In the genomic region with DNA sequence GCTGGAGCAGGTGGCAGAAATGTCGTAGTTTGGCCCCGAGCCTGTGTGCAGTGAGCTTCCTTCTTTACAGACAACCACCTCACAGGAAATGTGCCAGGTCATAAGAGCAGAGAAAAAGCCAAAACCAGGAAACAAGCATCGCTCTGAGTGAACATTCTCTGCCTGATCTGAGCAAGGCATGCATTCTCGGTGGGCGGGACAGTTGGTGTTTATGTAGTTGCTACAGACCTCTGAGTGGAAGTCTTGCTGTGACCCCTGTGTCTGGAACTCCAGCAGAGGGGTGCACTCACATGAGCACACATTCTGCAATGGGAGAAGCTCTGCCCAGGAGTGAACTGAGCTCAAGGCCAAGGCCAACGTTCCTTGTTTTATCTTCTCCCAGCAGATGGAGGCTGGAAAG, we compare ENCODE assay signal across 17 cellular contexts.
DNase-seq lines count a peak whose midpoint lies in the region; ATAC-seq, FAIRE-seq and TF ChIP-seq lines count a peak whose summit lies in the region.
"Had no signal": no experiment of that assay in that cellular context is flagged by ENCODE, and none has a peak within 500 bp of the region (broad histone marks: within the 10 kb centered on the region; RNA-seq: fewer than 3 reads in every experiment).

No MANE protein-coding gene starts in this region.

- no peak overlapping the region for H3K4me3 ChIP-seq in thyroid gland (replicated peaks in 1 of 3)
- H3K4me3 ChIP-seq: esophagus squamous epithelium, GM23338, skin epidermis had no signal

- intact Hi-C loops in thyroid gland (cut with DNase I) = no loop called here

- no peak for TF ChIP-seq POLR2A in thyroid gland (IDR thresholded peaks at IDR 0.05)

- no peaks in the 10 kb centered on the region for H3K27me3 ChIP-seq in thyroid gland

- H3K9me3 Mint-ChIP-seq in stimulated activated naive CD8-positive, alpha-beta T cell treated with anti-CD3 and anti-CD28 coated beads, Interleukin-15, amount 100 ng/mL, for 72 hours = no peaks in the 10 kb centered on the region

- peaks cover 0 to 7% of the 10 kb centered on the region in 2 donors for H3K4me1 ChIP-seq in thyroid gland
- H3K4me1 ChIP-seq: esophagus squamous epithelium, parathyroid adenoma had no signal

- peaks cover 8% of the 10 kb centered on the region for H3K27me3 Mint-ChIP-seq in stimulated activated naive CD8-positive, alpha-beta T cell treated with anti-CD3 and anti-CD28 coated beads, Interleukin-15, amount 100 ng/mL, for 72 hours

- H3K27ac Mint-ChIP-seq in stimulated activated naive CD8-positive, alpha-beta T cell treated with anti-CD3 and anti-CD28 coated beads, Interleukin-15, amount 100 ng/mL, for 72 hours = peak overlapping the region; percentile 27 to 63
- H3K27ac Mint-ChIP-seq: GM23338 had no signal

- no peak for FAIRE-seq in urothelium cell line (lab: Jason Lieb, UNC)

- H3K9me3 ChIP-seq in thyroid gland = no peaks in the 10 kb centered on the region
- H3K9me3 ChIP-seq: esophagus squamous epithelium had no signal

- 34 to 35% methylated on average over 6 of the region's 6 CpGs for WGBS in thyroid gland, 2 donors

- H3K4me3 Mint-ChIP-seq in stimulated activated naive CD8-positive, alpha-beta T cell treated with anti-CD3 and anti-CD28 coated beads, Interleukin-15, amount 100 ng/mL, for 72 hours = peak overlapping the region; percentile 19 to 38
- H3K4me3 Mint-ChIP-seq: GM23338 had no signal

- no peak for TF ChIP-seq CTCF in thyroid gland (IDR thresholded peaks at IDR 0.05)

- H3K4me1 Mint-ChIP-seq in stimulated activated naive CD8-positive, alpha-beta T cell treated with anti-CD3 and anti-CD28 coated beads, Interleukin-15, amount 100 ng/mL, for 72 hours = peaks cover 35% of the 10 kb centered on the region
- H3K4me1 Mint-ChIP-seq: GM23338 had no signal

- DNase-seq in NCI-H2196 (lab: John Stamatoyannopoulos, UW; ENCODE audit: unreplicated experiment) (peak; percentile 4), NCI-H2196 treated with DMSO at 0.1 percent for 48 hours (lab: John Stamatoyannopoulos, UW; ENCODE audit: unreplicated experiment) (no peak), cerebellum (ENCODE audit: low spot score) (peak; percentile 38), thyroid gland (peak; percentile 9 to 11), urothelium cell line (ENCODE audit: low spot score) (no peak)
- peak in 1 of 2 donors; percentile 19 for DNase-seq in stimulated activated naive CD8-positive, alpha-beta T cell treated with anti-CD3 and anti-CD28 coated beads, Interleukin-15, amount 100 ng/mL, for 72 hours
- no peak for DNase-seq in stimulated activated naive CD8-positive, alpha-beta T cell treated with anti-CD3 and anti-CD28 coated beads, Interleukin-15, Interleukin-2, amounts not matched to agents 100 U/mL and 50 U/mL, for 24 hours
- DNase-seq: central memory CD4-positive, alpha-beta T cell; effector CD8-positive, alpha-beta T cell; esophagus squamous epithelium; NCI-H1048; NCI-H2171; NK-92 treated with Interleukin-12 subunit alpha and Interleukin-12 subunit beta, amount 100 ng/mL, for 24 hours had no signal

- no peaks in the 10 kb centered on the region for H3K36me3 ChIP-seq in thyroid gland
- H3K36me3 ChIP-seq: esophagus squamous epithelium had no signal

- peak; percentile 61 for ATAC-seq in stimulated activated naive CD8-positive, alpha-beta T cell treated with anti-CD3 and anti-CD28 coated beads, Interleukin-15, amount 100 ng/mL, for 72 hours
- no peak for ATAC-seq in stimulated activated naive CD8-positive, alpha-beta T cell treated with anti-CD3 and anti-CD28 coated beads, Interleukin-15, Interleukin-2, amounts not matched to agents 100 U/mL and 50 U/mL, for 24 hours
- ATAC-seq in GM19452 (IDR thresholded peaks at IDR 0.05; ENCODE audit: unreplicated experiment) = no peak
- ATAC-seq: GM23338 had no signal

- H3K27ac ChIP-seq in thyroid gland = no peak overlapping the region
- H3K27ac ChIP-seq: esophagus squamous epithelium, parathyroid adenoma, skin epidermis had no signal

Comparison
In these comparisons a context has a peak if more than half of its experiments do, and no peak if none do; other contexts are left out.
1. DNase-seq: peak in NCI-H2196 (single experiment), cerebellum (single experiment) and thyroid gland (2 of 2); none in NCI-H2196 treated with DMSO at 0.1 percent for 48 hours (single experiment), stimulated activated naive CD8-positive, alpha-beta T cell treated with anti-CD3 and anti-CD28 coated beads, Interleukin-15, Interleukin-2, amounts not matched to agents 100 U/mL and 50 U/mL, for 24 hours (single experiment) and urothelium cell line (single experiment).